8 cellular contexts compared by ENCODE assay signal in the genomic region with DNA sequence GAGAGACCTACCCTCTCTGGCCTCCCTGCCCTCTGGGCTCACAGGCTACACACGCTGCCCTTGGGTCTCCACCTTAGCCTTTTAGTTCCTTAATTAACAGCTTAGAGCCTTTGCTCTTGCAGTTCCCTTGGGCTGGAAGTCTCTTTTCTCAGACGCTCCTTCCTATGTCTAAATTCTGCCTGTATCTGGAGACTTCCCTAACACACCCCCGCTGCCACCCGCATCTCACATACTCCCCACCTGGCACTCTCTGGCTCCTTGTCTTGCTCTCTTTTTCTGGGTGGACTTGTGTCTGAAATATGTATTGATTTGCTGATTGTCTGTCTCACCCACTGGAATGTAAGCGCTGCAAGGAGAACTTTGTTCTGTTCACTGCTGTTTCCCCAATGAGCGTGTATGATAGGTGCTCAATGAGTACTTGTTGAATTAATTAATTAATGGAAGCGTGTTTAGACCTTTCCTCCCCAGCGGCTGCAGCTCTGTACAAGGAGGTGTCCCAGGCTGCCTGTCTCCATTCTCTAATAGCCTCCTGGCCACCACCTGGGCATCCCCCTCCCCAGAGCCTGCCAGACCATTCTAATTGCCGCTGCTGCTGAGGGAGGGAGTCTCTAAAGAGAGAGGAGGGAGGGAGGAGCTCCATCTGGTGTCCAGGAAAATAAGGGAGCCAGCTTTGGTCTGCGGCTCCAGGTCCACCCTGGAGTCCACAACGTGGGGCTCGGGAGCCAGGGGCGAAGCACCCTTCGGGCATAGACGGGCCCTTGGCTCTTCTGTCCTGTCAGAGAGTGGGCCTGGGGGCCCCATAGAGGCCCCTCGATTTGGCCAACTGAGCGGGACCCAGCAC.
DNase-seq lines count a peak whose midpoint lies in the region; ATAC-seq and TF ChIP-seq lines count a peak whose summit lies in the region.

No MANE protein-coding gene starts in this region.

- no peak overlapping the region for H3K4me2 ChIP-seq in HCT116 (ENCODE audit: low read length)

- peak; percentile 30 for TF ChIP-seq RAD21 in HCT116 (IDR thresholded peaks at IDR 0.05; ENCODE audit: low read depth)

- H3K27me3 ChIP-seq in HCT116 (ENCODE audit: insufficient read depth, low read length) (no peaks in the 10 kb centered on the region; the same call in 1 of the 2 replicates), psoas muscle (ENCODE audit: insufficient read depth in 3 of 3, low read length in 2 of 3) (peaks cover 0 to 28% (median 1%) of the 10 kb centered on the region in 3 donors)
- H3K27me3 ChIP-seq in CD4-positive, alpha-beta T cell (ENCODE audit: control insufficient read depth, insufficient read depth, low read length): no peaks in the 10 kb centered on the region

- H3K36me3 ChIP-seq in HCT116 (ENCODE audit: control insufficient read depth in 1 of 2, insufficient read depth in 2 of 2, low read length in 2 of 2): no peaks in the 10 kb centered on the region
- H3K36me3 ChIP-seq in psoas muscle (ENCODE audit: insufficient read depth in 1 of 2, low read depth in 1 of 2): no peaks in the 10 kb centered on the region

- no peak overlapping the region for H2AFZ ChIP-seq in HCT116 (ENCODE audit: low read depth, low read length, poor library complexity, severe bottlenecking)

- TF ChIP-seq CTCF in HCT116 (IDR thresholded peaks at IDR 0.05 in 2 of 3, conservative IDR thresholded peaks at IDR 0.05 in 1 of 3; ENCODE audit: borderline replicate concordance in 1 of 3, insufficient read depth in 1 of 3, low read depth in 2 of 3, low read length in 2 of 3) (no peak), psoas muscle (IDR thresholded peaks at IDR 0.05) (peak; percentile 24)
- no peak for TF ChIP-seq CTCF in CD4-positive, alpha-beta T cell (IDR thresholded peaks at IDR 0.05)

- no TSS peak for BruUV-seq in HCT116 (replicated peaks; lab: Mats Ljungman, UMichigan)

- H3K27ac Mint-ChIP-seq in CD4-positive, alpha-beta T cell: no peak overlapping the region

- DNase-seq in HCT116 (ENCODE audit: low read depth, low spot score): no peak
- DNase-seq in amniotic epithelial cell (ENCODE audit: low read depth): peak; percentile 47
- peak; percentile 21 for DNase-seq in hepatic stellate cell (ENCODE audit: low spot score)
- no peak for DNase-seq in psoas muscle
- no peak for DNase-seq in CD4-positive, alpha-beta T cell
- DNase-seq in NK-92 (lab: John Stamatoyannopoulos, UW; ENCODE audit: unreplicated experiment): no peak

- intact Hi-C loops in HCT116 (cut with micrococcal nuclease): no loop called here
- intact Hi-C loops in psoas muscle (cut with DNase I): loop anchor here in 1 of 2 donors (10.0 kb wide), 1 partner anchor 276 kb away; no protein-coding TSS in a partner anchor
- intact Hi-C loops in CD4-positive, alpha-beta T cell (cut with DNase I, micrococcal nuclease): no loop called here

- CTCF ChIA-PET in HCT116 (lab: Charles Lee): interaction anchor here (0.7 kb wide), 1 partner anchor 122 kb away, joined by 4 read pairs; no protein-coding TSS in a partner anchor
- CTCF ChIA-PET in CD4-positive, alpha-beta T cell (lab: Charles Lee): no interaction called here

- no peaks in the 10 kb centered on the region for H3K9me2 ChIP-seq in HCT116 (ENCODE audit: insufficient read depth)

- POLR2A ChIA-PET in HCT116 (lab: Charles Lee): no interaction called here
- POLR2A ChIA-PET in CD4-positive, alpha-beta T cell (lab: Charles Lee): no interaction called here

- H3K9me3 ChIP-seq in HCT116 (ENCODE audit: control insufficient read depth in 1 of 2, insufficient read depth in 1 of 2, low read depth in 1 of 2, low read length in 2 of 2) (no peaks in the 10 kb centered on the region), psoas muscle (no peaks in the 10 kb centered on the region)
- H3K9me3 ChIP-seq in CD4-positive, alpha-beta T cell (ENCODE audit: control insufficient read depth, low read length): no peaks in the 10 kb centered on the region

- H3K4me1 ChIP-seq in HCT116 (ENCODE audit: control insufficient read depth in 1 of 2, insufficient read depth in 2 of 2, low read length in 2 of 2): no peaks in the 10 kb centered on the region
- H3K4me1 ChIP-seq in psoas muscle: no peaks in the 10 kb centered on the region

- H3K27ac ChIP-seq in HCT116 (ENCODE audit: low read depth, low read length) (no peak overlapping the region), psoas muscle (no peak overlapping the region)
- no peak overlapping the region for H3K27ac ChIP-seq in CD4-positive, alpha-beta T cell (ENCODE audit: low read depth, low read length)

- no peak for TF ChIP-seq POLR2A in HCT116 (IDR thresholded peaks at IDR 0.05; ENCODE audit: borderline replicate concordance, extremely low read depth, insufficient read depth, insufficient read length)

- H3K36me3 Mint-ChIP-seq in CD4-positive, alpha-beta T cell (ENCODE audit: low read depth): no peaks in the 10 kb centered on the region

- no peaks in the 10 kb centered on the region for H3K79me2 ChIP-seq in HCT116 (ENCODE audit: insufficient read depth, low read length)

- H3K27me3 Mint-ChIP-seq in CD4-positive, alpha-beta T cell: no peaks in the 10 kb centered on the region

- H3K4me3 Mint-ChIP-seq in CD4-positive, alpha-beta T cell: no peak overlapping the region

- H3K4me1 Mint-ChIP-seq in CD4-positive, alpha-beta T cell (ENCODE audit: low read depth): no peaks in the 10 kb centered on the region

- H3K9ac ChIP-seq in HCT116 (ENCODE audit: low read length): no peak overlapping the region

- no peaks in the 10 kb centered on the region for H3K9me3 Mint-ChIP-seq in CD4-positive, alpha-beta T cell

- ATAC-seq in HCT116 (peak; percentile 27; the same call in 1 of the 2 replicates), psoas muscle (peak in 1 of 4 donors; percentile 42), GM21717 (IDR thresholded peaks at IDR 0.05; ENCODE audit: unreplicated experiment) (no peak), HG03571 (IDR thresholded peaks at IDR 0.05; ENCODE audit: unreplicated experiment) (no peak)
- ATAC-seq in CD4-positive, alpha-beta T cell (ENCODE audit: poor library complexity): no peak

- RAD21 ChIA-PET in HCT116 (lab: Charles Lee; ENCODE audit: low non-redundant PET in 1 of 2, low total read pairs in 2 of 2, uncharacterized antibody in 2 of 2, unreplicated experiment in 2 of 2): no interaction called here

- H3K4me3 ChIP-seq in HCT116 (replicated peaks in 1 of 2; ENCODE audit: low read depth in 1 of 2, low read length in 2 of 2) (no peak overlapping the region), psoas muscle (no peak overlapping the region)

- WGBS in psoas muscle, 3 donors: 35 to 40% (median 37%) methylated on average over 17 of the region's 17 CpGs

- H4K20me1 ChIP-seq in HCT116 (ENCODE audit: insufficient read depth): no peaks in the 10 kb centered on the region

TF ChIP-seq in HCT116, 20 proteins besides CTCF, POLR2A, EP300 and RAD21:
- TF ChIP-seq TCF7L2 (IDR thresholded peaks at IDR 0.05; ENCODE audit: borderline replicate concordance, extremely low read depth, insufficient read depth, insufficient read length) (no peak), EZH2phosphoT487 (IDR thresholded peaks at IDR 0.05; ENCODE audit: borderline replicate concordance) (no peak)

Comparison
In these comparisons a context has a peak if more than half of its experiments do, and no peak if none do; other contexts are left out.
1. DNase-seq: peak in amniotic epithelial cell (single experiment) and hepatic stellate cell (single experiment); none in HCT116 (single experiment), psoas muscle (0 of 2), CD4-positive, alpha-beta T cell (0 of 10) and NK-92 (single experiment).